8 cellular contexts compared by ENCODE assay signal in the genomic region with DNA sequence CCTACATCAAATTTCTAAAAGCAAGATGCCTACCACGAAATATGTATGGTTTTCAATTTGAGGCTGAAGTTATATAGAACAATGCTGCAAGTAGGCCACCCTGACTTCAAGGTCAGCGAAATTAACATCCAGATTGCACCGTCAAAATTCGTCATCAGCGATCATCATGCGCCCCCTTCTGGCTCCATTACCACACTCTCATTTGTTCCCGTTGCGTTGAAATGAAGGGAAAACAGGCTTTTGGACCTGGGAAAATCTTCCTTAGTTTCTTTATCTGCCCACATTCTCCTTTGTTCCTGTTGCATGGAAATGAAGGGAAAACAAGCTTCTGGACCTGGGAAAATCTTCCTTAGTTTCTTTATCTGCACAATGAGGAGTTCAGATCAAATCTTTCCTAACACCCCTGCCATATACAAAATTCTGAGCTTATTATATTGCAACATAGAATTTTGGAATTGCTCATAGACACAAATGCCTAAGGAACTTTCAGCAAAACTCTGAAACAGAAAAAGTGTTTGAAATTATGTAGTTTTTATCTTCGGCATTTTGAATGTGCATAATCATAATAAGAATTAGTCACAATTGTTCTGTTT.
DNase-seq lines count a peak whose midpoint lies in the region; ATAC-seq, FAIRE-seq and TF ChIP-seq lines count a peak whose summit lies in the region.

No MANE protein-coding gene starts in this region.

- no peaks in the 10 kb centered on the region for H3K36me3 Mint-ChIP-seq in CD4-positive, alpha-beta T cell (ENCODE audit: low read depth)
- no peaks in the 10 kb centered on the region for H3K36me3 Mint-ChIP-seq in chondrocyte (ENCODE audit: low read depth)

- no peaks in the 10 kb centered on the region for H3K9me3 ChIP-seq in CD4-positive, alpha-beta T cell (ENCODE audit: control insufficient read depth, low read length)

- no peak overlapping the region for H3K27ac Mint-ChIP-seq in CD4-positive, alpha-beta T cell
- H3K27ac Mint-ChIP-seq in chondrocyte (ENCODE audit: unreplicated experiment) = no peak overlapping the region

- H3K4me1 Mint-ChIP-seq in CD4-positive, alpha-beta T cell (ENCODE audit: low read depth) = peaks cover 5% of the 10 kb centered on the region
- peaks cover 4% of the 10 kb centered on the region for H3K4me1 Mint-ChIP-seq in chondrocyte (ENCODE audit: low read depth)

- no peak overlapping the region for H3K4me3 Mint-ChIP-seq in CD4-positive, alpha-beta T cell
- no peak overlapping the region for H3K4me3 Mint-ChIP-seq in chondrocyte (ENCODE audit: unreplicated experiment)

- CTCF ChIA-PET in CD4-positive, alpha-beta T cell (lab: Charles Lee) = interaction anchor here (0.7 to 1.6 kb wide), 8 partner anchors 8 to 263 kb away, joined by 3 to 6 read pairs (median 3); no protein-coding TSS in a partner anchor

- POLR2A ChIA-PET in CD4-positive, alpha-beta T cell (lab: Charles Lee) = interaction anchor here (0.8 kb wide), 1 partner anchor 11 kb away, joined by 3 read pairs; no protein-coding TSS in a partner anchor

- H3K27me3 ChIP-seq in CD4-positive, alpha-beta T cell (ENCODE audit: control insufficient read depth, insufficient read depth, low read length) = peaks cover 3% of the 10 kb centered on the region

- no peaks in the 10 kb centered on the region for H3K27me3 Mint-ChIP-seq in CD4-positive, alpha-beta T cell
- peaks cover 45% of the 10 kb centered on the region for H3K27me3 Mint-ChIP-seq in chondrocyte (ENCODE audit: low read depth)

- DNase-seq in CD4-positive, alpha-beta T cell = peak; percentile 36 to 67 (median 49)
- DNase-seq in HTR-8/SVneo (ENCODE audit: insufficient read length, low spot score) (peak; percentile 9), chondrocyte (ENCODE audit: low spot score) (no peak), lung microvascular endothelial cell (ENCODE audit: low read depth in 2 of 2) (peak; percentile 54 to 73), NCI-H1436 (lab: John Stamatoyannopoulos, UW) (no peak), 8988T (no peak)
- DNase-seq in activated CD4-positive, alpha-beta T cell treated with anti-CD3 and anti-CD28 coated beads for 1 hour = peak; percentile 37
- peak; percentile 4 for DNase-seq in stimulated activated CD8-positive, alpha-beta memory T cell treated with anti-CD3 and anti-CD28 coated beads, Interleukin-15, amount 100 ng/mL, for 24 hours (ENCODE audit: low read depth)

- no peak overlapping the region for H3K27ac ChIP-seq in CD4-positive, alpha-beta T cell (ENCODE audit: low read depth, low read length)

- peak; percentile 89 for TF ChIP-seq CTCF in CD4-positive, alpha-beta T cell (IDR thresholded peaks at IDR 0.05)
- TF ChIP-seq CTCF in chondrocyte (IDR thresholded peaks at IDR 0.05) = peak; percentile 84

- FAIRE-seq in HTR-8/SVneo (lab: Jason Lieb, UNC) = no peak

- H3K9me3 Mint-ChIP-seq in CD4-positive, alpha-beta T cell = no peaks in the 10 kb centered on the region
- peaks cover 2% of the 10 kb centered on the region for H3K9me3 Mint-ChIP-seq in chondrocyte (ENCODE audit: low read depth)

- peak; percentile 51 for ATAC-seq in CD4-positive, alpha-beta T cell (ENCODE audit: poor library complexity)

- intact Hi-C loops in CD4-positive, alpha-beta T cell (cut with DNase I, micrococcal nuclease) = loop anchor here (1.0 kb wide), 3 partner anchors 233 to 569 kb away; no protein-coding TSS in a partner anchor

Comparison
In these comparisons a context has a peak if more than half of its experiments do, and no peak if none do; other contexts are left out.
1. DNase-seq: peak in CD4-positive, alpha-beta T cell (10 of 10), HTR-8/SVneo (single experiment), activated CD4-positive, alpha-beta T cell treated with anti-CD3 and anti-CD28 coated beads for 1 hour (single experiment), lung microvascular endothelial cell (2 of 2) and stimulated activated CD8-positive, alpha-beta memory T cell treated with anti-CD3 and anti-CD28 coated beads, Interleukin-15, amount 100 ng/mL, for 24 hours (single experiment); none in chondrocyte (single experiment), NCI-H1436 (single experiment) and 8988T (single experiment).